ENCODE assay signal across 16 cellular contexts in genomic region chr1:64654519-64655341, GRCh38.
A peak's percentile ranks its signal among the peaks of the same experiment; 100 is the strongest.
DNase-seq lines count a peak whose midpoint lies in the region; ATAC-seq and TF ChIP-seq lines count a peak whose summit lies in the region.
"Had no signal": no experiment of that assay in that cellular context is flagged by ENCODE, and none has a peak within 500 bp of the region (broad histone marks: within the 10 kb centered on the region; RNA-seq: fewer than 3 reads in every experiment).

No MANE protein-coding gene starts in this region.

- no peak for DNase-seq in GM23338 (ENCODE audit: low spot score)
- peak in 4 of 7 donors; percentile 26 to 31 (median 30) for DNase-seq in adrenal gland
- DNase-seq in heart left ventricle = peak in 1 of 5 donors; percentile 30
- no peak for DNase-seq in H4 (ENCODE audit: low spot score)
- DNase-seq in 8988T = no peak
- DNase-seq in PC-9 = no peak
- DNase-seq: activated naive CD4-positive, alpha-beta T cell treated with anti-CD3 and anti-CD28 coated beads, Interleukin-2, amount 50 U/mL, for 16 hours; glutamatergic neuron; mesenchymal stem cell; NCI-H2029 treated with DMSO at 0.1 percent for 48 hours; OCI-M1; stimulated activated CD4-positive, alpha-beta T cell treated with anti-CD3 and anti-CD28 coated beads, Interleukin-4, amount 100 ng/mL, for 1 hour had no signal

- BruUV-seq in PC-9 (replicated peaks; lab: Mats Ljungman, UMichigan) = no TSS peak

- H3K4me2 ChIP-seq in GM23338 = no peak overlapping the region
- no peak overlapping the region for H3K4me2 ChIP-seq in PC-9

- no peaks in the 10 kb centered on the region for H3K9me3 Mint-ChIP-seq in GM23338
- H3K9me3 Mint-ChIP-seq: dendritic cell treated with granulocyte-macrophage colony-stimulating factor and Interleukin-4, amounts not matched to agents 40 ng/mL and 50 ng/mL, for 4 days; stimulated activated naive CD8-positive, alpha-beta T cell treated with anti-CD3 and anti-CD28 coated beads, Interleukin-15, Interleukin-2, amounts not matched to agents 100 ng/mL and 50 ng/mL, for 24 hours; T-helper 2 cell treated with Interferon-gamma antibody and Interleukin-4, amounts not matched to agents 5 μg/mL and 100 μg/mL, for 36 hours had no signal

- H3K9ac ChIP-seq in subcutaneous abdominal adipose tissue (ENCODE audit: low read length in 5 of 5) = peak overlapping the region in 1 of 5 donors; percentile 29

- H3K9me3 ChIP-seq in adrenal gland (replicated peaks in 1 of 3) (no peaks in the 10 kb centered on the region), heart left ventricle (no peaks in the 10 kb centered on the region), subcutaneous abdominal adipose tissue (ENCODE audit: control insufficient read depth in 5 of 5, low read length in 5 of 5) (no peaks in the 10 kb centered on the region), PC-9 (ENCODE audit: insufficient read depth, low read depth) (no peaks in the 10 kb centered on the region)

- H2AFZ ChIP-seq in GM23338 (no peak overlapping the region), PC-9 (no peak overlapping the region)

- peak; percentile 14 to 28; a peak in 2 of 4 replicates for TF ChIP-seq CTCF in GM23338 (conservative IDR thresholded peaks at IDR 0.05; ENCODE audit: low read depth in 2 of 2)
- peak in 5 of 6 experiments; percentile 32 to 55 (median 47) for TF ChIP-seq CTCF in adrenal gland (IDR thresholded peaks at IDR 0.05)
- TF ChIP-seq CTCF in heart left ventricle (IDR thresholded peaks at IDR 0.05) = peak in 6 of 12 donors; percentile 13 to 37 (median 23)
- TF ChIP-seq CTCF in PC-9 (conservative IDR thresholded peaks at IDR 0.05) = no peak

- H3K27me3 ChIP-seq in GM23338 (ENCODE audit: insufficient read depth) (no peaks in the 10 kb centered on the region), adrenal gland (no peaks in the 10 kb centered on the region), heart left ventricle (no peaks in the 10 kb centered on the region), subcutaneous abdominal adipose tissue (ENCODE audit: control insufficient read depth in 5 of 5, insufficient read depth in 4 of 5, low read length in 5 of 5) (no peaks in the 10 kb centered on the region), PC-9 (ENCODE audit: insufficient read depth, low read depth) (no peaks in the 10 kb centered on the region)

- H3K4me1 ChIP-seq in GM23338 (ENCODE audit: insufficient read depth) = peaks cover 9% of the 10 kb centered on the region
- no peaks in the 10 kb centered on the region for H3K4me1 ChIP-seq in adrenal gland (replicated peaks in 1 of 2)
- H3K4me1 ChIP-seq in heart left ventricle = peaks cover 0 to 8% (median 0%) of the 10 kb centered on the region in 12 donors
- peaks cover 0 to 8% (median 0%) of the 10 kb centered on the region in 5 donors for H3K4me1 ChIP-seq in subcutaneous abdominal adipose tissue (ENCODE audit: control insufficient read depth in 5 of 5, insufficient read depth in 5 of 5, low read length in 5 of 5)
- no peaks in the 10 kb centered on the region for H3K4me1 ChIP-seq in PC-9 (replicated peaks; ENCODE audit: insufficient read depth)

- no peak overlapping the region for H3K27ac ChIP-seq in GM23338 (ENCODE audit: low read depth)
- H3K27ac ChIP-seq in adrenal gland = no peak overlapping the region
- H3K27ac ChIP-seq in heart left ventricle = no peak overlapping the region
- peak overlapping the region; percentile 17 for H3K27ac ChIP-seq in subcutaneous abdominal adipose tissue (ENCODE audit: low read depth, low read length)
- no peak overlapping the region for H3K27ac ChIP-seq in PC-9

- 71 to 81% (median 76%) methylated on average over 5 of the region's 5 CpGs for WGBS in adrenal gland, 4 donors
- WGBS in heart left ventricle, 4 donors = 69 to 79% (median 74%) methylated on average over 5 of the region's 5 CpGs

- no peak overlapping the region for H3K4me3 Mint-ChIP-seq in GM23338
- H3K4me3 Mint-ChIP-seq: dendritic cell treated with granulocyte-macrophage colony-stimulating factor and Interleukin-4, amounts not matched to agents 40 ng/mL and 50 ng/mL, for 4 days; stimulated activated naive CD8-positive, alpha-beta T cell treated with anti-CD3 and anti-CD28 coated beads, Interleukin-15, Interleukin-2, amounts not matched to agents 100 ng/mL and 50 ng/mL, for 24 hours; T-helper 2 cell treated with Interferon-gamma antibody and Interleukin-4, amounts not matched to agents 5 μg/mL and 100 μg/mL, for 36 hours had no signal

- H3K36me3 Mint-ChIP-seq in GM23338 (ENCODE audit: low read depth) = peaks cover 68% of the 10 kb centered on the region

- H3K36me3 ChIP-seq in GM23338 (ENCODE audit: insufficient read depth) = peaks cover 25% of the 10 kb centered on the region; the same call in 1 of the 2 replicates
- peaks cover 0 to 17% of the 10 kb centered on the region in 2 donors for H3K36me3 ChIP-seq in adrenal gland (replicated peaks in 1 of 2)
- H3K36me3 ChIP-seq in heart left ventricle = peaks cover 0 to 27% (median 0%) of the 10 kb centered on the region in 9 donors
- H3K36me3 ChIP-seq in subcutaneous abdominal adipose tissue (ENCODE audit: control insufficient read depth in 5 of 5, insufficient read depth in 5 of 5, low read length in 5 of 5) = peaks cover 17 to 44% (median 31%) of the 10 kb centered on the region in 5 donors
- H3K36me3 ChIP-seq in PC-9 (ENCODE audit: low read depth) = no peaks in the 10 kb centered on the region

- POLR2A ChIA-PET in PC-9 (lab: Charles Lee; ENCODE audit: unreplicated experiment) = no interaction called here

- no peaks in the 10 kb centered on the region for H4K20me1 ChIP-seq in GM23338 (replicated peaks; ENCODE audit: insufficient read depth)
- H4K20me1 ChIP-seq in PC-9 (ENCODE audit: insufficient read depth) = no peaks in the 10 kb centered on the region

- H3K4me1 Mint-ChIP-seq in GM23338 = peaks cover 8% of the 10 kb centered on the region

- intact Hi-C loops in adrenal gland (cut with DNase I) = loop anchor here in 1 of 2 donors (10.0 kb wide), 1 partner anchor 180 kb away; the partner anchor contains the start of gene CACHD1
- intact Hi-C loops in heart left ventricle (cut with DNase I) = loop anchor here in 2 of 10 donors (5.0 to 10.0 kb wide), 2 partner anchors 180 to 182 kb away; partner anchors contain the start of gene CACHD1 (in 2 of the 2)
- intact Hi-C loops in PC-9 (cut with micrococcal nuclease; ENCODE audit: unreplicated experiment) = no loop called here

- no peak for TF ChIP-seq POLR2A in adrenal gland (IDR thresholded peaks at IDR 0.05)
- no peak for TF ChIP-seq POLR2A in heart left ventricle (IDR thresholded peaks at IDR 0.05)

- CTCF ChIA-PET in PC-9 (lab: Charles Lee) = no interaction called here

- H3K27me3 Mint-ChIP-seq in GM23338 (ENCODE audit: insufficient read depth, low read depth, poor library complexity) = no peaks in the 10 kb centered on the region
- H3K27me3 Mint-ChIP-seq: dendritic cell treated with granulocyte-macrophage colony-stimulating factor and Interleukin-4, amounts not matched to agents 40 ng/mL and 50 ng/mL, for 4 days had no signal

- H3K27ac Mint-ChIP-seq in GM23338 = peak overlapping the region; percentile 54; the same call in 1 of the 2 replicates
- H3K27ac Mint-ChIP-seq: dendritic cell treated with granulocyte-macrophage colony-stimulating factor and Interleukin-4, amounts not matched to agents 40 ng/mL and 50 ng/mL, for 4 days; stimulated activated naive CD8-positive, alpha-beta T cell treated with anti-CD3 and anti-CD28 coated beads, Interleukin-15, Interleukin-2, amounts not matched to agents 100 ng/mL and 50 ng/mL, for 24 hours; T-helper 2 cell treated with Interferon-gamma antibody and Interleukin-4, amounts not matched to agents 5 μg/mL and 100 μg/mL, for 36 hours had no signal

- H3K79me2 ChIP-seq in GM23338 (replicated peaks; ENCODE audit: insufficient read depth) = no peaks in the 10 kb centered on the region
- no peaks in the 10 kb centered on the region for H3K79me2 ChIP-seq in PC-9 (ENCODE audit: low read depth)

- no peak; the same call in 2 of the 3 replicates for ATAC-seq in GM23338
- peak in 3 of 4 donors; percentile 30 to 63 (median 44) for ATAC-seq in heart left ventricle

- H3K4me3 ChIP-seq in GM23338 (no peak overlapping the region), adrenal gland (no peak overlapping the region), heart left ventricle (no peak overlapping the region), subcutaneous abdominal adipose tissue (ENCODE audit: low read depth in 1 of 5, low read length in 5 of 5) (no peak overlapping the region), PC-9 (no peak overlapping the region)

- no peaks in the 10 kb centered on the region for H3K9me2 ChIP-seq in GM23338 (ENCODE audit: insufficient read depth)
- no peaks in the 10 kb centered on the region for H3K9me2 ChIP-seq in PC-9 (ENCODE audit: insufficient read depth)

- H3F3A ChIP-seq in GM23338 (replicated peaks; ENCODE audit: low read depth) (no peaks in the 10 kb centered on the region), PC-9 (ENCODE audit: insufficient read depth, low read depth) (no peaks in the 10 kb centered on the region)

TF ChIP-seq in GM23338, 12 proteins besides CTCF, POLR2A, EP300 and RAD21 (continues in another document):
- TF ChIP-seq EZH2 (IDR thresholded peaks at IDR 0.05; ENCODE audit: low read depth, unreplicated experiment) (no peak), STAT1 (IDR thresholded peaks at IDR 0.05; ENCODE audit: unreplicated experiment) (no peak), POLR2AphosphoS5 (IDR thresholded peaks at IDR 0.05; ENCODE audit: low read depth) (no peak), JUNB (IDR thresholded peaks at IDR 0.05; ENCODE audit: unreplicated experiment) (no peak)

Comparison
In these comparisons a context has a peak if more than half of its experiments do, and no peak if none do; other contexts are left out.
1. DNase-seq: peak in adrenal gland (4 of 7); none in GM23338 (single experiment), H4 (single experiment), 8988T (single experiment) and PC-9 (0 of 2).